ENCODE assay signal across 9 cellular contexts in genomic region chr17:3917391-3917931, GRCh38. TPM values are rescaled to one million over a fixed set of nuclear protein-coding genes. Genes with fewer than 3 reads are reported as not detected.
DNase-seq lines count a peak whose midpoint lies in the region; ATAC-seq and TF ChIP-seq lines count a peak whose summit lies in the region.
"Had no signal": no experiment of that assay in that cellular context is flagged by ENCODE, and none has a peak within 500 bp of the region (broad histone marks: within the 10 kb centered on the region; RNA-seq: fewer than 3 reads in every experiment).

No MANE protein-coding gene starts in this region.

- H3K79me2 ChIP-seq in Loucy (ENCODE audit: insufficient read depth, low read length) = peaks cover 57% of the 10 kb centered on the region

- no peak overlapping the region for H3K4me3 ChIP-seq in BE2C (ENCODE audit: low read depth, low read length)
- H3K4me3 ChIP-seq in Loucy (ENCODE audit: low read length, poor library complexity, severe bottlenecking) = peak overlapping the region; percentile 94
- no peak overlapping the region for H3K4me3 ChIP-seq in cardiac fibroblast (replicated peaks in 1 of 2; ENCODE audit: low read depth in 2 of 2, low read length in 2 of 2)

- H3K4me1 Mint-ChIP-seq in mesothelial cell of epicardium = peaks cover 26% of the 10 kb centered on the region
- peaks cover 29% of the 10 kb centered on the region for H3K4me1 Mint-ChIP-seq in activated CD8-positive, alpha-beta memory T cell treated with anti-CD3 and anti-CD28 coated beads, Interleukin-2, amount 10 ng/mL, durations not matched to agents 7 days and 5 days

- H3K9me2 ChIP-seq in Loucy (replicated peaks; ENCODE audit: low read depth, low read length) = no peaks in the 10 kb centered on the region

- H3K36me3 Mint-ChIP-seq in mesothelial cell of epicardium = no peaks in the 10 kb centered on the region
- no peaks in the 10 kb centered on the region for H3K36me3 Mint-ChIP-seq in activated CD8-positive, alpha-beta memory T cell treated with anti-CD3 and anti-CD28 coated beads, Interleukin-2, amount 10 ng/mL, durations not matched to agents 7 days and 5 days

- no peak overlapping the region for H2AFZ ChIP-seq in Loucy (ENCODE audit: low read length)

- H3K36me3 ChIP-seq in BE2C (no peaks in the 10 kb centered on the region), Loucy (ENCODE audit: insufficient read depth, low read length) (no peaks in the 10 kb centered on the region)

- DNase-seq in BE2C (peak; percentile 65), cardiac fibroblast (ENCODE audit: low read depth in 2 of 2) (peak; percentile 28 to 80), mesothelial cell of epicardium (ENCODE audit: low spot score in 2 of 2, unreplicated experiment in 2 of 2) (peak; percentile 52 to 68), C1 segment of cervical spinal cord (lab: John Stamatoyannopoulos, UW) (no peak), cerebellum (ENCODE audit: low spot score) (no peak)
- no peak for DNase-seq in activated CD8-positive, alpha-beta memory T cell treated with anti-CD3 and anti-CD28 coated beads, Interleukin-2, amount 10 ng/mL, durations not matched to agents 7 days and 5 days

- peaks cover 2% of the 10 kb centered on the region; the same call in 1 of the 2 replicates for H3K4me1 ChIP-seq in BE2C
- H3K4me1 ChIP-seq in Loucy (ENCODE audit: insufficient read depth, low read length, poor library complexity, severe bottlenecking) = peaks cover 48% of the 10 kb centered on the region

- peak overlapping the region; percentile 92 for H3K4me2 ChIP-seq in Loucy (ENCODE audit: low read depth, low read length, poor library complexity, severe bottlenecking)

- H3K27me3 ChIP-seq in BE2C (no peaks in the 10 kb centered on the region), Loucy (ENCODE audit: insufficient read depth, low read length, poor library complexity, severe bottlenecking) (no peaks in the 10 kb centered on the region)

- peaks cover 30% of the 10 kb centered on the region for H4K20me1 ChIP-seq in Loucy (ENCODE audit: insufficient read depth, low read length, poor library complexity, severe bottlenecking)

- no peak overlapping the region for H3K4me3 Mint-ChIP-seq in mesothelial cell of epicardium
- no peak overlapping the region for H3K4me3 Mint-ChIP-seq in activated CD8-positive, alpha-beta memory T cell treated with anti-CD3 and anti-CD28 coated beads, Interleukin-2, amount 10 ng/mL, durations not matched to agents 7 days and 5 days

- no peaks in the 10 kb centered on the region for H3K9me3 Mint-ChIP-seq in mesothelial cell of epicardium
- H3K9me3 Mint-ChIP-seq in activated CD8-positive, alpha-beta memory T cell treated with anti-CD3 and anti-CD28 coated beads, Interleukin-2, amount 10 ng/mL, durations not matched to agents 7 days and 5 days (ENCODE audit: low read depth) = no peaks in the 10 kb centered on the region

- CTCF ChIA-PET in activated CD8-positive, alpha-beta memory T cell treated with anti-CD3 and anti-CD28 coated beads, Interleukin-2, amount 10 ng/mL, durations not matched to agents 7 days and 5 days (lab: Charles Lee) = interaction anchor here (1.1 to 8.0 kb wide), 5 partner anchors 23 to 179 kb away, joined by 3 to 125 read pairs (median 3); partner anchors contain the start of gene NCBP3

- no peaks in the 10 kb centered on the region for H3K9me3 ChIP-seq in BE2C
- no peaks in the 10 kb centered on the region for H3K9me3 ChIP-seq in Loucy (ENCODE audit: insufficient read depth, low read depth, low read length)

- H3K27me3 Mint-ChIP-seq in mesothelial cell of epicardium (ENCODE audit: low read depth) = no peaks in the 10 kb centered on the region
- H3K27me3 Mint-ChIP-seq in activated CD8-positive, alpha-beta memory T cell treated with anti-CD3 and anti-CD28 coated beads, Interleukin-2, amount 10 ng/mL, durations not matched to agents 7 days and 5 days = peaks cover 4% of the 10 kb centered on the region

- H3K27ac Mint-ChIP-seq in mesothelial cell of epicardium = peak overlapping the region; percentile 16
- H3K27ac Mint-ChIP-seq in activated CD8-positive, alpha-beta memory T cell treated with anti-CD3 and anti-CD28 coated beads, Interleukin-2, amount 10 ng/mL, durations not matched to agents 7 days and 5 days = no peak overlapping the region

- H3K9ac ChIP-seq in Loucy (ENCODE audit: low read depth, low read length, poor library complexity, severe bottlenecking) = peak overlapping the region; percentile 98

- no peaks in the 10 kb centered on the region for H3F3A ChIP-seq in Loucy (ENCODE audit: low read depth)

- TF ChIP-seq CTCF in BE2C (IDR thresholded peaks at IDR 0.05; ENCODE audit: low read depth, low read length) (no peak), Loucy (conservative IDR thresholded peaks at IDR 0.05; ENCODE audit: low read length) (no peak), cardiac fibroblast (IDR thresholded peaks at IDR 0.05; ENCODE audit: low read depth, low read length) (no peak), mesothelial cell of epicardium (IDR thresholded peaks at IDR 0.05; ENCODE audit: unreplicated experiment) (no peak)

- no peak for ATAC-seq in activated CD8-positive, alpha-beta memory T cell treated with anti-CD3 and anti-CD28 coated beads, Interleukin-2, amount 10 ng/mL, durations not matched to agents 7 days and 5 days
- ATAC-seq in esophagus mucosa = no peak

RNA-seq across cellular contexts. Expression of gene P2RX1, which starts 1.2 kb away (rescaled TPM):
- 0.26 TPM for polyA plus RNA-seq in BE2C (2012; ENCODE audit: insufficient read depth, insufficient read length, low read depth)
- total RNA-seq in mesothelial cell of epicardium (0.16 to 0.22 TPM (median 0.18 TPM) in 3 replicates), esophagus mucosa (0.68 TPM), cerebellum (0.27 TPM)
- under 1 TPM; 0.58 to 0.61 TPM for total RNA-seq in activated CD8-positive, alpha-beta memory T cell treated with anti-CD3 and anti-CD28 coated beads, Interleukin-2, amount 10 ng/mL, durations not matched to agents 7 days and 5 days
- total RNA-seq: dermis microvascular lymphatic vessel endothelial cell had no signal

RNA-seq across cellular contexts. Expression of gene CAMKK1, which starts 24.6 kb away (rescaled TPM):
- polyA plus RNA-seq in BE2C (2012; ENCODE audit: insufficient read depth, insufficient read length, low read depth) = 11.6 TPM
- total RNA-seq in mesothelial cell of epicardium (3.8 to 4.3 TPM (median 4.3 TPM) in 3 replicates), esophagus mucosa (4.2 TPM), cerebellum (11.8 TPM)
- 1 to 10 TPM; 1.8 TPM for total RNA-seq in activated CD8-positive, alpha-beta memory T cell treated with anti-CD3 and anti-CD28 coated beads, Interleukin-2, amount 10 ng/mL, durations not matched to agents 7 days and 5 days

RNA-seq across cellular contexts. Expression of gene ATP2A3, which starts 46.8 kb away (rescaled TPM):
- polyA plus RNA-seq in BE2C (2012; ENCODE audit: insufficient read depth, insufficient read length, low read depth) = 1.1 TPM
- total RNA-seq in mesothelial cell of epicardium (4.1 to 4.6 TPM (median 4.1 TPM) in 3 replicates), esophagus mucosa (4.7 TPM), cerebellum (2.0 TPM)
- total RNA-seq in activated CD8-positive, alpha-beta memory T cell treated with anti-CD3 and anti-CD28 coated beads, Interleukin-2, amount 10 ng/mL, durations not matched to agents 7 days and 5 days = 100 to 1,000 TPM; 264 to 377 TPM
- total RNA-seq: dermis microvascular lymphatic vessel endothelial cell had no signal

Comparison
In these comparisons a context has a peak if more than half of its experiments do, and no peak if none do; other contexts are left out.
1. DNase-seq: peak in BE2C (single experiment), cardiac fibroblast (2 of 2) and mesothelial cell of epicardium (2 of 2); none in C1 segment of cervical spinal cord (0 of 14), activated CD8-positive, alpha-beta memory T cell treated with anti-CD3 and anti-CD28 coated beads, Interleukin-2, amount 10 ng/mL, durations not matched to agents 7 days and 5 days (single experiment) and cerebellum (single experiment).
2. RNA of gene ATP2A3, which starts 46.8 kb away (total RNA-seq): 264 to 377 TPM in activated CD8-positive, alpha-beta memory T cell treated with anti-CD3 and anti-CD28 coated beads, Interleukin-2, amount 10 ng/mL, durations not matched to agents 7 days and 5 days; 4.7 TPM in esophagus mucosa (single experiment), 4.1 to 4.6 TPM in mesothelial cell of epicardium and 2.0 TPM in cerebellum (single experiment); every median in the first group is over 10 times any median in the second.